In the genomic region with DNA sequence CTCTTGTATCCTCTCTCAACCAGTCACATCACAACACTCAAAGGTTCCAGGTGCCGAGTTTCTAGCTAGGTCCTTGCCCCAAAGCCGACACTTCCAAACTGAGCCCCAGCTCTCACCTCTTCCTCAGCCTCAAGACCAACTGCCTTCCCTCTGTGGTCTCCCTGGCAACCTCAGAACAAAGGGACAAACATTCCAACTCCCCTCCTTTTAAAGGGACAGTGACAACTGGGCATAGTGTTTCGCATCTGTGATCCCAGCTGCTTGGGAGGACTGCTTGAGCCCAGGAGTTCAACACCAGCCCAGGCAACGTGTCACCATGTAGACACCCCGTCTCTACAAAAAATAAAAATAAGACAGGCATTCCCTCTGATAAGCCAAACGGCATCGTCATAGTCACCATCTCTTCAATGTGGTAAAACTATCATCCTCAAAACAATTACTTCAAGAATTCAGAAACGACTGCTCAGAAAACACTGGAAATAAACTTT, we compare ENCODE assay signal across 8 cellular contexts. TPM values are rescaled to one million over a fixed set of nuclear protein-coding genes. Genes with fewer than 3 reads are reported as not detected.
DNase-seq lines count a peak whose midpoint lies in the region; ATAC-seq lines count a peak whose summit lies in the region.

No MANE protein-coding gene starts in this region.

- H3K36me3 ChIP-seq in iPS-15b (ENCODE audit: control insufficient read depth, insufficient read depth, low read length) = peaks cover 22% of the 10 kb centered on the region

- no peaks in the 10 kb centered on the region for H3K27me3 Mint-ChIP-seq in activated T-helper 17 cell treated with anti-CD3 and anti-CD28 coated beads, Interleukin-2, amount 50 U/mL, for 72 hours

- peak overlapping the region; percentile 16 for H3K4me3 ChIP-seq in iPS-15b (ENCODE audit: low read depth, low read length)

- peak; percentile 43 for DNase-seq in AG20443 (ENCODE audit: low spot score)
- DNase-seq in HT1080 (ENCODE audit: low read depth) = peak; percentile 29
- DNase-seq in superior temporal gyrus (ENCODE audit: extremely low spot score) = peak; percentile 78
- DNase-seq in activated CD4-positive, CD25-positive, alpha-beta regulatory T cell (lab: John Stamatoyannopoulos, UW) = no peak

- H3K9me3 ChIP-seq in iPS-15b (ENCODE audit: control insufficient read depth, insufficient read depth, low read length) = no peaks in the 10 kb centered on the region

- no peaks in the 10 kb centered on the region for H3K9me3 Mint-ChIP-seq in activated T-helper 17 cell treated with anti-CD3 and anti-CD28 coated beads, Interleukin-2, amount 50 U/mL, for 72 hours

- H3K27ac Mint-ChIP-seq in activated T-helper 17 cell treated with anti-CD3 and anti-CD28 coated beads, Interleukin-2, amount 50 U/mL, for 72 hours = peak overlapping the region; percentile 91

- H3K4me1 Mint-ChIP-seq in activated T-helper 17 cell treated with anti-CD3 and anti-CD28 coated beads, Interleukin-2, amount 50 U/mL, for 72 hours = peaks cover 41% of the 10 kb centered on the region

- peaks cover 40% of the 10 kb centered on the region for H3K4me1 ChIP-seq in iPS-15b (ENCODE audit: control insufficient read depth, insufficient read depth, low read length)

- no peak overlapping the region for H3K9ac ChIP-seq in iPS-15b (ENCODE audit: low read depth, low read length)

- H3K4me3 Mint-ChIP-seq in activated T-helper 17 cell treated with anti-CD3 and anti-CD28 coated beads, Interleukin-2, amount 50 U/mL, for 72 hours = peak overlapping the region; percentile 39

- peaks cover 73% of the 10 kb centered on the region for H3K36me3 Mint-ChIP-seq in activated T-helper 17 cell treated with anti-CD3 and anti-CD28 coated beads, Interleukin-2, amount 50 U/mL, for 72 hours (ENCODE audit: low read depth)

- ATAC-seq in activated T-helper 17 cell treated with anti-CD3 and anti-CD28 coated beads, Interleukin-2, amount 50 U/mL, for 72 hours (replicated peaks) = no peak
- no peak for ATAC-seq in GM19455 (IDR thresholded peaks at IDR 0.05; ENCODE audit: unreplicated experiment)
- no peak for ATAC-seq in GM21825 (IDR thresholded peaks at IDR 0.05; ENCODE audit: unreplicated experiment)

- H3K27me3 ChIP-seq in iPS-15b (ENCODE audit: control insufficient read depth, insufficient read depth, low read length) = no peaks in the 10 kb centered on the region

RNA-seq across cellular contexts. Expression of gene DIDO1, which starts 11.3 kb away (rescaled TPM):
- 25.9 and 31.1 TPM in 2 replicates for total RNA-seq in HT1080 (2014; rRNA removed; shearing (Covaris generic))
- polyA plus RNA-seq in HT1080 (2015; cell fraction: cytosol; rRNA removed) = 17.1 and 20.8 TPM in 2 replicates
- 78.3 and 96.6 TPM in 2 replicates for polyA plus RNA-seq in HT1080 (2015; cell fraction: nucleus; rRNA removed)
- 10 to 100 TPM; 51.4 to 51.5 TPM for total RNA-seq in activated T-helper 17 cell treated with anti-CD3 and anti-CD28 coated beads, Interleukin-2, amount 50 U/mL, for 72 hours

RNA-seq across cellular contexts. Expression of gene GID8, which starts 22.9 kb away (rescaled TPM):
- 20.1 and 29.2 TPM in 2 replicates for total RNA-seq in HT1080 (2014; rRNA removed; shearing (Covaris generic))
- polyA plus RNA-seq in HT1080 (2015; cell fraction: cytosol; rRNA removed) = 22.2 and 27.8 TPM in 2 replicates
- polyA plus RNA-seq in HT1080 (2015; cell fraction: nucleus; rRNA removed) = 20.5 and 23.2 TPM in 2 replicates
- 10 to 100 TPM; 32.7 to 34.6 TPM for total RNA-seq in activated T-helper 17 cell treated with anti-CD3 and anti-CD28 coated beads, Interleukin-2, amount 50 U/mL, for 72 hours

RNA-seq across cellular contexts. Expression of gene SLC17A9, which starts 37.5 kb away (rescaled TPM):
- not detected in 2 replicates for total RNA-seq in HT1080 (2014; rRNA removed; shearing (Covaris generic))
- polyA plus RNA-seq in HT1080 (2015; cell fraction: cytosol; rRNA removed) = 0.09 and 0.29 TPM in 2 replicates
- 1.1 and 1.3 TPM in 2 replicates for polyA plus RNA-seq in HT1080 (2015; cell fraction: nucleus; rRNA removed)
- 1 to 10 TPM; 5.2 to 7.0 TPM for total RNA-seq in activated T-helper 17 cell treated with anti-CD3 and anti-CD28 coated beads, Interleukin-2, amount 50 U/mL, for 72 hours

RNA-seq across cellular contexts. Expression of gene TCFL5, which starts 53.4 kb away (rescaled TPM):
- total RNA-seq in HT1080 (2014; rRNA removed; shearing (Covaris generic)) = 9.6 and 14.3 TPM in 2 replicates
- polyA plus RNA-seq in HT1080 (2015; cell fraction: cytosol; rRNA removed) = 13.9 and 16.3 TPM in 2 replicates
- 10.1 and 12.6 TPM in 2 replicates for polyA plus RNA-seq in HT1080 (2015; cell fraction: nucleus; rRNA removed)
- total RNA-seq in activated T-helper 17 cell treated with anti-CD3 and anti-CD28 coated beads, Interleukin-2, amount 50 U/mL, for 72 hours = 1 to 10 TPM; 3.4 to 3.7 TPM

Comparison
In these comparisons a context has a peak if more than half of its experiments do, and no peak if none do; other contexts are left out.
1. DNase-seq: peak in AG20443 (single experiment), HT1080 (single experiment) and superior temporal gyrus (single experiment); none in activated CD4-positive, CD25-positive, alpha-beta regulatory T cell (0 of 4).